8 cellular contexts compared by ENCODE assay signal in genomic region chr18:864872-865273, GRCh38. TPM values are rescaled to one million over a fixed set of nuclear protein-coding genes. Genes with fewer than 3 reads are reported as not detected.
DNase-seq lines count a peak whose midpoint lies in the region; ATAC-seq and TF ChIP-seq lines count a peak whose summit lies in the region.

No MANE protein-coding gene starts in this region.

- no peak overlapping the region for H3K27ac ChIP-seq in lung (ENCODE audit: low read depth in 1 of 2, low read length in 1 of 2)

- in situ Hi-C loops in ACHN (cut with HindIII; ENCODE audit: low pct_ligation_motif_present, low pct_unique_long_range_greater_than_20kb, low sequenced_read_pairs), result no loop called here

- no peaks in the 10 kb centered on the region for H3K4me1 ChIP-seq in lung (ENCODE audit: control insufficient read depth in 2 of 2, insufficient read depth in 2 of 2, low read length in 2 of 2)

- TF ChIP-seq CTCF in lung (IDR thresholded peaks at IDR 0.05; ENCODE audit: control extremely low read depth, extremely low read depth), result peak; percentile 92

- peak; percentile 61 for DNase-seq in ACHN
- DNase-seq in NCI-H526 treated with DMSO at 0.1 percent for 48 hours (lab: John Stamatoyannopoulos, UW), result peak; percentile 9
- DNase-seq in activated CD4-positive, alpha-beta T cell treated with anti-CD3 and anti-CD28 coated beads, Interleukin-2, amount 50 U/mL, for 1 hour, result peak; percentile 49
- DNase-seq in dermis microvascular lymphatic vessel endothelial cell (ENCODE audit: low read depth in 2 of 2), result peak; percentile 65 to 82
- DNase-seq in lung (ENCODE audit: low spot score), result peak; percentile 64
- DNase-seq in stimulated activated CD8-positive, alpha-beta memory T cell treated with anti-CD3 and anti-CD28 coated beads, Interleukin-15, amount 100 ng/mL, for 1 hour (ENCODE audit: low read depth), result peak; percentile 36

- H3K36me3 ChIP-seq in lung (ENCODE audit: control insufficient read depth in 2 of 2, insufficient read depth in 2 of 2, low read length in 2 of 2), result no peaks in the 10 kb centered on the region

- H3K4me3 ChIP-seq in lung, result no peak overlapping the region

- ATAC-seq in GM18511 (IDR thresholded peaks at IDR 0.05; ENCODE audit: unreplicated experiment) (peak; percentile 91), HG03196 (IDR thresholded peaks at IDR 0.05; ENCODE audit: unreplicated experiment) (peak; percentile 89), lung (ENCODE audit: insufficient read depth, low FRiP score) (peak; percentile 83)

- no peaks in the 10 kb centered on the region for H3K9me3 ChIP-seq in lung (ENCODE audit: control insufficient read depth in 2 of 2, insufficient read depth in 1 of 2, low read length in 1 of 2)

- 0 to 1% methylated on average over 15 of the region's 15 CpGs for WGBS in lung, 2 donors

- H3K27me3 ChIP-seq in lung (ENCODE audit: control insufficient read depth, insufficient read depth), result no peaks in the 10 kb centered on the region

RNA-seq across cellular contexts. Expression of gene ADCYAP1, which starts 39.8 kb away (rescaled TPM):
- total RNA-seq in dermis microvascular lymphatic vessel endothelial cell, result not detected in 2 replicates
- under 1 TPM; 0.12 to 0.48 TPM for total RNA-seq in lung
- under 1 TPM; 0.05 to 0.10 TPM for polyA plus RNA-seq in lung

RNA-seq across cellular contexts. Expression of gene YES1, which starts 52.8 kb away (rescaled TPM):
- total RNA-seq in dermis microvascular lymphatic vessel endothelial cell (149 and 207 TPM in 2 replicates), lung (10 to 100 TPM; 36.6 to 61.7 TPM)
- polyA plus RNA-seq in lung, result 10 to 100 TPM; 17.9 to 26.6 TPM

Comparison
In these comparisons a context has a peak if more than half of its experiments do, and no peak if none do; other contexts are left out.
1. DNase-seq: peak in every context shown above with its lines; median percentile 74 in dermis microvascular lymphatic vessel endothelial cell; 64 in lung; 61 in ACHN; 49 in activated CD4-positive, alpha-beta T cell treated with anti-CD3 and anti-CD28 coated beads, Interleukin-2, amount 50 U/mL, for 1 hour; 36 in stimulated activated CD8-positive, alpha-beta memory T cell treated with anti-CD3 and anti-CD28 coated beads, Interleukin-15, amount 100 ng/mL, for 1 hour; 9 in NCI-H526 treated with DMSO at 0.1 percent for 48 hours.